In genomic region chr12:121568503-121568902, GRCh38 we compare ENCODE assay signal across 23 cellular contexts. TPM values are rescaled to one million over a fixed set of nuclear protein-coding genes. Genes with fewer than 3 reads are reported as not detected.
DNase-seq lines count a peak whose midpoint lies in the region; ATAC-seq and TF ChIP-seq lines count a peak whose summit lies in the region.
"Had no signal": no experiment of that assay in that cellular context is flagged by ENCODE, and none has a peak within 500 bp of the region (broad histone marks: within the 10 kb centered on the region; RNA-seq: fewer than 3 reads in every experiment).

No MANE protein-coding gene starts in this region.

- H3K4me2 ChIP-seq in GM23338 = no peak overlapping the region
- peak overlapping the region; percentile 26 for H3K4me2 ChIP-seq in SU-DHL-6 (ENCODE audit: low read depth, low read length, poor library complexity, severe bottlenecking)
- no peak overlapping the region for H3K4me2 ChIP-seq in mesenchymal stem cell (ENCODE audit: low read length, poor library complexity, severe bottlenecking)
- H3K4me2 ChIP-seq in skeletal muscle satellite cell (ENCODE audit: low read length) = peak overlapping the region; percentile 1
- H3K4me2 ChIP-seq: smooth muscle cell had no signal

- peaks cover 9% of the 10 kb centered on the region for H3K4me1 Mint-ChIP-seq in GM23338

- H2BK120ac ChIP-seq in mesenchymal stem cell (ENCODE audit: low read depth, low read length) = no peak overlapping the region

- DNase-seq in GM23338 (ENCODE audit: low spot score) (no peak), mesenchymal stem cell (no peak), caudate nucleus (lab: John Stamatoyannopoulos, UW) (no peak), left colon (no peak)
- DNase-seq: activated CD4-positive, alpha-beta T cell treated with anti-CD3 and anti-CD28 coated beads, Interleukin-2, amount 50 U/mL, for 4 hours; activated effector memory CD4-positive, alpha-beta T cell treated with Interleukin-2 at 50 U/mL for 16 hours; dermis blood vessel endothelial cell; foreskin melanocyte; mammary epithelial cell; MG63; naive B cell; NCI-H1436; NCI-H526 treated with DMSO at 0.1 percent for 48 hours; OCI-M1; SIG-M5; stimulated activated CD4-positive, alpha-beta T cell treated with anti-CD3 and anti-CD28 coated beads, Interleukin-4, amount 100 ng/mL, for 1 hour; stimulated activated naive CD8-positive, alpha-beta T cell treated with anti-CD3 and anti-CD28 coated beads, Interleukin-15, amount 100 ng/mL, for 72 hours; T-cell had no signal

- H3K9me3 ChIP-seq in SU-DHL-6 (ENCODE audit: insufficient read depth, low read length) (no peaks in the 10 kb centered on the region), mesenchymal stem cell (ENCODE audit: control insufficient read depth, low read length) (no peaks in the 10 kb centered on the region), skeletal muscle satellite cell (replicated peaks; ENCODE audit: low read length) (no peaks in the 10 kb centered on the region)
- H3K9me3 ChIP-seq: MG63 had no signal

- H3K4me3 ChIP-seq in GM23338 = no peak overlapping the region
- no peak overlapping the region for H3K4me3 ChIP-seq in SU-DHL-6 (ENCODE audit: insufficient read depth, low read length, poor library complexity, severe bottlenecking)
- no peak overlapping the region for H3K4me3 ChIP-seq in mesenchymal stem cell (ENCODE audit: insufficient read depth in 1 of 2, low read depth in 1 of 2, low read length in 2 of 2)
- no peak overlapping the region for H3K4me3 ChIP-seq in skeletal muscle satellite cell (ENCODE audit: low read length)
- H3K4me3 ChIP-seq: MG63, smooth muscle cell had no signal

- H2AFZ ChIP-seq in GM23338 (no peak overlapping the region), SU-DHL-6 (ENCODE audit: low read depth, low read length, severe bottlenecking) (peak overlapping the region; percentile 79), mesenchymal stem cell (ENCODE audit: low read depth, low read length) (no peak overlapping the region)

- no peak overlapping the region for H3K9ac ChIP-seq in SU-DHL-6 (ENCODE audit: low read length)
- peak overlapping the region; percentile 71 for H3K9ac ChIP-seq in mesenchymal stem cell (ENCODE audit: low read length)
- no peak overlapping the region for H3K9ac ChIP-seq in skeletal muscle satellite cell (ENCODE audit: low read depth, low read length)

- no peak overlapping the region for H3K18ac ChIP-seq in mesenchymal stem cell (ENCODE audit: low read depth in 1 of 2, low read length in 2 of 2)

- H3K4me3 Mint-ChIP-seq in GM23338 = no peak overlapping the region
- H3K4me3 Mint-ChIP-seq: stimulated activated naive CD8-positive, alpha-beta T cell treated with anti-CD3 and anti-CD28 coated beads, Interleukin-15, amount 100 ng/mL, for 72 hours; T-cell had no signal

- no peak overlapping the region for H2BK12ac ChIP-seq in mesenchymal stem cell (ENCODE audit: low read length in 2 of 2)

- H4K20me1 ChIP-seq in GM23338 (replicated peaks; ENCODE audit: insufficient read depth) (peaks cover 48% of the 10 kb centered on the region), SU-DHL-6 (ENCODE audit: low read depth, low read length) (no peaks in the 10 kb centered on the region)

- no peak overlapping the region for H3K14ac ChIP-seq in mesenchymal stem cell (ENCODE audit: low read length in 2 of 2)

- H3K36me3 ChIP-seq in GM23338 (ENCODE audit: insufficient read depth) (peaks cover 45% of the 10 kb centered on the region), SU-DHL-6 (ENCODE audit: low read length) (no peaks in the 10 kb centered on the region), mesenchymal stem cell (ENCODE audit: control insufficient read depth in 1 of 2, insufficient read depth in 2 of 2, low read depth in 1 of 2, low read length in 2 of 2) (peaks cover 10 to 22% of the 10 kb centered on the region in 2 experiments), skeletal muscle satellite cell (ENCODE audit: insufficient read depth, low read length) (no peaks in the 10 kb centered on the region)
- H3K36me3 ChIP-seq: MG63 had no signal

- H3K4me1 ChIP-seq in GM23338 (ENCODE audit: insufficient read depth) (no peaks in the 10 kb centered on the region), mesenchymal stem cell (ENCODE audit: control insufficient read depth, insufficient read depth, low read depth, low read length) (no peaks in the 10 kb centered on the region), skeletal muscle satellite cell (ENCODE audit: control insufficient read depth, insufficient read depth, low read length) (no peaks in the 10 kb centered on the region)

- H2BK15ac ChIP-seq in mesenchymal stem cell (ENCODE audit: low read depth, poor library complexity, severe bottlenecking) = no peak overlapping the region

- no peak overlapping the region for H2BK5ac ChIP-seq in mesenchymal stem cell (ENCODE audit: low read depth, low read length, poor library complexity, severe bottlenecking)

- ATAC-seq in GM23338 (no peak), GM19455 (IDR thresholded peaks at IDR 0.05; ENCODE audit: unreplicated experiment) (no peak), HG02623 (IDR thresholded peaks at IDR 0.05; ENCODE audit: unreplicated experiment) (no peak), left colon (no peak)
- ATAC-seq: stimulated activated naive CD8-positive, alpha-beta T cell treated with anti-CD3 and anti-CD28 coated beads, Interleukin-15, amount 100 ng/mL, for 72 hours; T-cell had no signal

- no peaks in the 10 kb centered on the region for H3K9me2 ChIP-seq in GM23338 (ENCODE audit: insufficient read depth)
- H3K9me2 ChIP-seq in SU-DHL-6 (replicated peaks; ENCODE audit: insufficient read depth, low read length) = no peaks in the 10 kb centered on the region

- H3K79me2 ChIP-seq in GM23338 (replicated peaks; ENCODE audit: insufficient read depth) (peaks cover 98% of the 10 kb centered on the region), SU-DHL-6 (ENCODE audit: insufficient read depth, low read length) (no peaks in the 10 kb centered on the region)

- no peaks in the 10 kb centered on the region for H3K79me1 ChIP-seq in mesenchymal stem cell (replicated peaks; ENCODE audit: low read length, poor library complexity, severe bottlenecking)

- H3K4ac ChIP-seq in mesenchymal stem cell (ENCODE audit: low read depth in 1 of 2, low read length in 2 of 2) = no peak overlapping the region

- H3K9me3 Mint-ChIP-seq in GM23338 = no peaks in the 10 kb centered on the region
- H3K9me3 Mint-ChIP-seq: naive B cell; stimulated activated naive CD8-positive, alpha-beta T cell treated with anti-CD3 and anti-CD28 coated beads, Interleukin-15, amount 100 ng/mL, for 72 hours; T-cell had no signal

- H3K27ac ChIP-seq in GM23338 (ENCODE audit: low read depth) (peak overlapping the region; percentile 34), SU-DHL-6 (ENCODE audit: low read depth, low read length) (no peak overlapping the region), mesenchymal stem cell (ENCODE audit: low read length, poor library complexity, severe bottlenecking) (no peak overlapping the region), caudate nucleus (ENCODE audit: low read depth, low read length) (no peak overlapping the region)

- H3K27me3 Mint-ChIP-seq in GM23338 (ENCODE audit: insufficient read depth, low read depth, poor library complexity) = peaks cover 12% of the 10 kb centered on the region
- H3K27me3 Mint-ChIP-seq: naive B cell; stimulated activated naive CD8-positive, alpha-beta T cell treated with anti-CD3 and anti-CD28 coated beads, Interleukin-15, amount 100 ng/mL, for 72 hours; T-cell had no signal

- H4K91ac ChIP-seq in mesenchymal stem cell (ENCODE audit: low read length) = no peak overlapping the region

- intact Hi-C loops in left colon (cut with DNase I, micrococcal nuclease) = no loop called here

- H3K27ac Mint-ChIP-seq in GM23338 = peak overlapping the region; percentile 81
- H3K27ac Mint-ChIP-seq: stimulated activated naive CD8-positive, alpha-beta T cell treated with anti-CD3 and anti-CD28 coated beads, Interleukin-15, amount 100 ng/mL, for 72 hours had no signal

- H3K27me3 ChIP-seq in GM23338 (ENCODE audit: insufficient read depth) = no peaks in the 10 kb centered on the region
- no peaks in the 10 kb centered on the region for H3K27me3 ChIP-seq in SU-DHL-6 (ENCODE audit: low read length)
- no peaks in the 10 kb centered on the region for H3K27me3 ChIP-seq in mesenchymal stem cell (ENCODE audit: control insufficient read depth in 1 of 2, insufficient read depth in 1 of 2, low read length in 2 of 2)
- no peaks in the 10 kb centered on the region for H3K27me3 ChIP-seq in skeletal muscle satellite cell (ENCODE audit: control insufficient read depth, insufficient read depth, low read length)
- H3K27me3 ChIP-seq: MG63 had no signal

- no peak overlapping the region for H4K8ac ChIP-seq in mesenchymal stem cell (ENCODE audit: low read length)

- H3K23ac ChIP-seq in mesenchymal stem cell (ENCODE audit: low read length in 2 of 2) = no peak overlapping the region

- WGBS in mesenchymal stem cell = 94% methylated on average over 5 of the region's 7 CpGs

- peaks cover 28% of the 10 kb centered on the region; the same call in 1 of the 2 replicates for H3F3A ChIP-seq in GM23338 (replicated peaks; ENCODE audit: low read depth)
- no peaks in the 10 kb centered on the region; the same call in 1 of the 2 replicates for H3F3A ChIP-seq in SU-DHL-6 (ENCODE audit: insufficient read depth)

- TF ChIP-seq CTCF in GM23338 (conservative IDR thresholded peaks at IDR 0.05; ENCODE audit: low read depth in 2 of 2) = no peak
- TF ChIP-seq CTCF in SU-DHL-6 (IDR thresholded peaks at IDR 0.05; ENCODE audit: insufficient read depth, low read length, poor library complexity, severe bottlenecking) = no peak

- H3K36me3 Mint-ChIP-seq in GM23338 (ENCODE audit: low read depth) = peaks cover 78% of the 10 kb centered on the region

- no peak overlapping the region for H2AK5ac ChIP-seq in mesenchymal stem cell (ENCODE audit: low read length, severe bottlenecking)

TF ChIP-seq in GM23338, 12 proteins besides CTCF, POLR2A, EP300 and RAD21 (continues in another document):
- TF ChIP-seq CREB1 (CRISPR knock-in tag; IDR thresholded peaks at IDR 0.05; ENCODE audit: low read depth) (no peak), EZH2phosphoT487 (IDR thresholded peaks at IDR 0.05; ENCODE audit: unreplicated experiment) (no peak), POLR2AphosphoS5 (IDR thresholded peaks at IDR 0.05; ENCODE audit: low read depth) (no peak), NANOG (IDR thresholded peaks at IDR 0.05; ENCODE audit: borderline replicate concordance) (no peak)

RNA-seq across cellular contexts. Expression of gene KDM2B, which starts 12.3 kb away (rescaled TPM):
- 137 and 161 TPM in 2 replicates for total RNA-seq in GM23338 (2014; rRNA removed; shearing (Covaris generic))
- polyA plus RNA-seq in GM23338 (2016; fragmentation: Nextera tagmentation; extraction: Ambion mirVana) = 59.4 and 64.4 TPM in 2 replicates
- polyA plus RNA-seq in mesenchymal stem cell (2013, experiment 1 of 2) = 15.0 TPM
- 13.5 TPM for polyA plus RNA-seq in mesenchymal stem cell (2013, experiment 2 of 2)
- total RNA-seq in skeletal muscle satellite cell (2012; rRNA removed) = 23.3 and 37.1 TPM in 2 replicates
- total RNA-seq in left colon = 10 to 100 TPM; 14.1 to 17.3 TPM

RNA-seq across cellular contexts. Expression of gene ORAI1, which starts 57.8 kb away (rescaled TPM):
- 31.0 and 32.0 TPM in 2 replicates for total RNA-seq in GM23338 (2014; rRNA removed; shearing (Covaris generic))
- polyA plus RNA-seq in GM23338 (2016; fragmentation: Nextera tagmentation; extraction: Ambion mirVana) = 22.2 and 23.7 TPM in 2 replicates
- polyA plus RNA-seq in mesenchymal stem cell (2013, experiment 1 of 2) = 31.8 TPM
- 32.0 TPM for polyA plus RNA-seq in mesenchymal stem cell (2013, experiment 2 of 2)
- total RNA-seq in skeletal muscle satellite cell (2012; rRNA removed) = 9.9 and 12.0 TPM in 2 replicates
- 10 to 100 TPM; 13.7 to 15.5 TPM for total RNA-seq in left colon

Comparison
In these comparisons a context has a peak if more than half of its experiments do, and no peak if none do; other contexts are left out.
1. H3K4me2 ChIP-seq: peak in SU-DHL-6 (single experiment) and skeletal muscle satellite cell (single experiment); none in GM23338 (single experiment) and mesenchymal stem cell (single experiment).